ENCODE assay signal across 9 cellular contexts in the genomic region with DNA sequence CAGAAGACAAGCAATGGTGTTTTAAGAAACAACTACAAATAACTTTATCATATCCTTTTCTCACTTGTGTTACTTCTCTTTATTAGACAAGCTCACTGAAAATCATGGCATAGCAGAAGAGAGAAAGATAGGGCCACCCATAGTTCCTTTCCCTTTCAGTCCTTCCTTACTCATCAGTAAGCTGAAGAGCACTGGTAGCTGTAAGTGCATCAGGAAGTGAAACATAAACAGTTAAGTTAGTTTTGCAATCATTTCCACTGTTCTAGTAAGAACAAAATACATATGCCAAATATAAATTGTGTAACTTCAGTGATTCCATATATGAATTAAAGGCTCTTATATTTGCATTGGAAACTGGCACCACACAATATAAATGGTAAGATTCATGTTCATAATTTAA.
A peak's percentile ranks its signal among the peaks of the same experiment; 100 is the strongest.
DNase-seq lines count a peak whose midpoint lies in the region; ATAC-seq and TF ChIP-seq lines count a peak whose summit lies in the region.
"Had no signal": no experiment of that assay in that cellular context is flagged by ENCODE, and none has a peak within 500 bp of the region (broad histone marks: within the 10 kb centered on the region; RNA-seq: fewer than 3 reads in every experiment).

No MANE protein-coding gene starts in this region.

- no peak overlapping the region for H3K27ac Mint-ChIP-seq in effector memory CD8-positive, alpha-beta T cell
- no peak overlapping the region for H3K27ac Mint-ChIP-seq in activated naive CD8-positive, alpha-beta T cell treated with anti-CD3 and anti-CD28 coated beads, Interleukin-2, amount 50 U/mL, for 24 hours

- H3K4me1 Mint-ChIP-seq in effector memory CD8-positive, alpha-beta T cell (ENCODE audit: low read depth in 2 of 2), result no peaks in the 10 kb centered on the region
- peaks cover 4% of the 10 kb centered on the region for H3K4me1 Mint-ChIP-seq in activated naive CD8-positive, alpha-beta T cell treated with anti-CD3 and anti-CD28 coated beads, Interleukin-2, amount 50 U/mL, for 24 hours

- no peaks in the 10 kb centered on the region for H3K36me3 Mint-ChIP-seq in effector memory CD8-positive, alpha-beta T cell (ENCODE audit: insufficient read depth)
- H3K36me3 Mint-ChIP-seq in activated naive CD8-positive, alpha-beta T cell treated with anti-CD3 and anti-CD28 coated beads, Interleukin-2, amount 50 U/mL, for 24 hours (ENCODE audit: low read depth), result no peaks in the 10 kb centered on the region

- no peak for TF ChIP-seq CTCF in VCaP (conservative IDR thresholded peaks at IDR 0.05)

- ATAC-seq in GM19035 (IDR thresholded peaks at IDR 0.05; ENCODE audit: unreplicated experiment) (peak; percentile 93), HG03064 (IDR thresholded peaks at IDR 0.05; ENCODE audit: low read depth, unreplicated experiment) (peak; percentile 97)
- ATAC-seq in effector memory CD8-positive, alpha-beta T cell (replicated peaks), result no peak
- ATAC-seq in activated naive CD8-positive, alpha-beta T cell treated with anti-CD3 and anti-CD28 coated beads, Interleukin-2, amount 50 U/mL, for 24 hours, result no peak

- no peak overlapping the region for H3K4me3 Mint-ChIP-seq in effector memory CD8-positive, alpha-beta T cell
- H3K4me3 Mint-ChIP-seq in activated naive CD8-positive, alpha-beta T cell treated with anti-CD3 and anti-CD28 coated beads, Interleukin-2, amount 50 U/mL, for 24 hours, result no peak overlapping the region

- H3K27ac ChIP-seq in VCaP, result peak overlapping the region; percentile 33; the same call in 1 of the 2 replicates
- H3K27ac ChIP-seq: KMS-11 had no signal

- H3K9me3 Mint-ChIP-seq in effector memory CD8-positive, alpha-beta T cell, result no peaks in the 10 kb centered on the region
- H3K9me3 Mint-ChIP-seq in activated naive CD8-positive, alpha-beta T cell treated with anti-CD3 and anti-CD28 coated beads, Interleukin-2, amount 50 U/mL, for 24 hours, result no peaks in the 10 kb centered on the region

- H3K4me3 ChIP-seq in skeletal muscle cell (ENCODE audit: low read depth, low read length), result no peak overlapping the region

- DNase-seq in skeletal muscle cell (ENCODE audit: low read depth), result peak; percentile 73
- DNase-seq in effector memory CD8-positive, alpha-beta T cell, result no peak
- no peak for DNase-seq in NCI-H1092 treated with DMSO at 0.1 percent for 48 hours (lab: John Stamatoyannopoulos, UW)
- no peak for DNase-seq in NCI-H1436 (lab: John Stamatoyannopoulos, UW)
- DNase-seq in activated naive CD8-positive, alpha-beta T cell treated with anti-CD3 and anti-CD28 coated beads, Interleukin-2, amount 50 U/mL, for 24 hours, result no peak

- no peaks in the 10 kb centered on the region for H3K27me3 Mint-ChIP-seq in effector memory CD8-positive, alpha-beta T cell
- H3K27me3 Mint-ChIP-seq in activated naive CD8-positive, alpha-beta T cell treated with anti-CD3 and anti-CD28 coated beads, Interleukin-2, amount 50 U/mL, for 24 hours, result no peaks in the 10 kb centered on the region

Comparison
In these comparisons a context has a peak if more than half of its experiments do, and no peak if none do; other contexts are left out.
1. ATAC-seq: peak in GM19035 (single experiment) and HG03064 (single experiment); none in effector memory CD8-positive, alpha-beta T cell (single experiment) and activated naive CD8-positive, alpha-beta T cell treated with anti-CD3 and anti-CD28 coated beads, Interleukin-2, amount 50 U/mL, for 24 hours (single experiment).